8 cellular contexts compared by ENCODE assay signal in genomic region chr10:14959221-14960057, GRCh38. TPM values are rescaled to one million over a fixed set of nuclear protein-coding genes. Genes with fewer than 3 reads are reported as not detected.
A peak's percentile ranks its signal among the peaks of the same experiment; 100 is the strongest.
DNase-seq lines count a peak whose midpoint lies in the region; ATAC-seq and TF ChIP-seq lines count a peak whose summit lies in the region.

TSS of gene MEIG1 (plus strand) at chr10:14959388. CDS start at chr10:14966469, 7,081 bp downstream.

- peak within 1 kb of the TSS; percentile 99 for H3K27ac Mint-ChIP-seq in activated T-helper 2 cell treated with anti-CD3 and anti-CD28 coated beads, Interferon-gamma antibody, Interleukin-2, Interleukin-4, amounts not matched to agents 10 μg/mL and 5 μg/mL and 100 μg/mL, durations not matched to agents 14 hours and 24 hours and 36 hours
- peak within 1 kb of the TSS; percentile 95 to 96 for H3K27ac Mint-ChIP-seq in natural killer cell

- H3K36me3 Mint-ChIP-seq in activated T-helper 2 cell treated with anti-CD3 and anti-CD28 coated beads, Interferon-gamma antibody, Interleukin-2, Interleukin-4, amounts not matched to agents 10 μg/mL and 5 μg/mL and 100 μg/mL, durations not matched to agents 14 hours and 24 hours and 36 hours (ENCODE audit: low read depth): no peaks in the 10 kb centered on the region
- H3K36me3 Mint-ChIP-seq in natural killer cell: no peaks in the 10 kb centered on the region

- no peaks in the 10 kb centered on the region for H3K27me3 Mint-ChIP-seq in activated T-helper 2 cell treated with anti-CD3 and anti-CD28 coated beads, Interferon-gamma antibody, Interleukin-2, Interleukin-4, amounts not matched to agents 10 μg/mL and 5 μg/mL and 100 μg/mL, durations not matched to agents 14 hours and 24 hours and 36 hours (ENCODE audit: low read depth)
- H3K27me3 Mint-ChIP-seq in natural killer cell (ENCODE audit: low read depth in 2 of 2): no peaks in the 10 kb centered on the region

- ATAC-seq in natural killer cell: peak; percentile 88 to 93 (median 88)

- peak within 1 kb of the TSS; percentile 94 for H3K4me3 Mint-ChIP-seq in activated T-helper 2 cell treated with anti-CD3 and anti-CD28 coated beads, Interferon-gamma antibody, Interleukin-2, Interleukin-4, amounts not matched to agents 10 μg/mL and 5 μg/mL and 100 μg/mL, durations not matched to agents 14 hours and 24 hours and 36 hours (ENCODE audit: low read depth)
- peak within 1 kb of the TSS; percentile 97 for H3K4me3 Mint-ChIP-seq in natural killer cell

- TF ChIP-seq CTCF in natural killer cell (IDR thresholded peaks at IDR 0.05): no peak

- DNase-seq in EH (ENCODE audit: low read depth) (peak; percentile 95), GOT3 (lab: John Stamatoyannopoulos, UW) (peak; percentile 91), LHCN-M2 (ENCODE audit: low read depth) (peak; percentile 94), RPMI7951 (ENCODE audit: low read depth) (peak; percentile 95), fibroblast of peridontal ligament (ENCODE audit: extremely low read depth) (peak; percentile 94), natural killer cell (peak; percentile 93)
- DNase-seq in activated T-helper 2 cell treated with anti-CD3 and anti-CD28 coated beads, Interferon-gamma antibody, Interleukin-2, Interleukin-4, amounts not matched to agents 10 μg/mL and 5 μg/mL and 100 μg/mL, durations not matched to agents 14 hours and 24 hours and 36 hours (ENCODE audit: low spot score): peak; percentile 88
- peak; percentile 83 to 99 (median 91) for DNase-seq in stimulated activated naive CD4-positive, alpha-beta T cell (lab: John Stamatoyannopoulos, UW)

- intact Hi-C loops in activated T-helper 2 cell treated with anti-CD3 and anti-CD28 coated beads, Interferon-gamma antibody, Interleukin-2, Interleukin-4, amounts not matched to agents 10 μg/mL and 5 μg/mL and 100 μg/mL, durations not matched to agents 14 hours and 24 hours and 36 hours (cut with micrococcal nuclease): loop anchor here (1.0 to 10.0 kb wide), 5 partner anchors 81 to 425 kb away; partner anchors contain the start of genes CDNF, HSPA14, MSANTD7 and NMT2
- intact Hi-C loops in natural killer cell (cut with micrococcal nuclease): no loop called here

- H3K4me1 Mint-ChIP-seq in activated T-helper 2 cell treated with anti-CD3 and anti-CD28 coated beads, Interferon-gamma antibody, Interleukin-2, Interleukin-4, amounts not matched to agents 10 μg/mL and 5 μg/mL and 100 μg/mL, durations not matched to agents 14 hours and 24 hours and 36 hours (ENCODE audit: low read depth): peaks cover 29% of the 10 kb centered on the region
- H3K4me1 Mint-ChIP-seq in natural killer cell: peaks cover 16 to 20% of the 10 kb centered on the region in 2 donors

- no peaks in the 10 kb centered on the region for H3K9me3 Mint-ChIP-seq in activated T-helper 2 cell treated with anti-CD3 and anti-CD28 coated beads, Interferon-gamma antibody, Interleukin-2, Interleukin-4, amounts not matched to agents 10 μg/mL and 5 μg/mL and 100 μg/mL, durations not matched to agents 14 hours and 24 hours and 36 hours
- H3K9me3 Mint-ChIP-seq in natural killer cell: no peaks in the 10 kb centered on the region

RNA-seq across cellular contexts. Expression of gene MEIG1, which starts in this region (rescaled TPM):
- not detected in 2 replicates for total RNA-seq in LHCN-M2 (2014; rRNA removed)
- polyA plus RNA-seq in LHCN-M2 (2012): 0.72 TPM
- total RNA-seq in RPMI7951 (2014; rRNA removed; shearing (Covaris generic)): 1.3 TPM in 1 of 2 replicates, not detected in the other
- 0.62 TPM in 1 of 2 replicates, not detected in the other for total RNA-seq in activated T-helper 2 cell treated with anti-CD3 and anti-CD28 coated beads, Interferon-gamma antibody, Interleukin-2, Interleukin-4, amounts not matched to agents 10 μg/mL and 5 μg/mL and 100 μg/mL, durations not matched to agents 14 hours and 24 hours and 36 hours
- not detected for total RNA-seq in natural killer cell

Comparison
In these comparisons a context has a peak if more than half of its experiments do, and no peak if none do; other contexts are left out.
1. Peak in every context shown above with its lines: DNase-seq and ATAC-seq.
2. Peak in DNase-seq in LHCN-M2; RNA of the gene not detected or under 1 TPM.
3. Peak in DNase-seq in activated T-helper 2 cell treated with anti-CD3 and anti-CD28 coated beads, Interferon-gamma antibody, Interleukin-2, Interleukin-4, amounts not matched to agents 10 μg/mL and 5 μg/mL and 100 μg/mL, durations not matched to agents 14 hours and 24 hours and 36 hours; RNA of the gene not detected or under 1 TPM.
4. Peak in DNase-seq and ATAC-seq in natural killer cell; RNA of the gene not detected or under 1 TPM.